ENCODE assay signal across 23 cellular contexts in the genomic region with DNA sequence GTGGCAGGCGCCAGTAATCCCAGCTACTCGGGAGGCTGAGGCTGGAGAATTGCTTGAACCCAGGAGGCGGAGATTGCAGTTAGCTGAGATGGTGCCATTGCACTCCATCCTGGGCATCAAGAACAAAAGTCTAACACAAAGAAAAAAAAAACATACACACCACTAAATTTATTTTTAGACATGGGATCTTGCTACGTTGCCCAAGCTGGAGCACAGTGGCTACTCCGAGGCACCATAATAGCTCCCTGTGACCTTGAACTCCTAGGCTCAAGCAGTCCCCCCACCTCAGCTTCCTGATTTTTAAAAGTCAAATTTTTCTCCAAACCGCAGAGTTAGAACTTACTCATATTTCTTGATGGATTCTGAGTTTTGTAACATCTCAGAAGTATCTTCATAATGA.
"Had no signal": no experiment of that assay in that cellular context is flagged by ENCODE, and none has a peak within 500 bp of the region (broad histone marks: within the 10 kb centered on the region; RNA-seq: fewer than 3 reads in every experiment).

No MANE protein-coding gene starts in this region.

- H3K4me3 ChIP-seq: cardiac muscle cell, esophagus squamous epithelium, heart right ventricle, mucosa of descending colon, psoas muscle, smooth muscle cell, testis had no signal

- H3K9me3 ChIP-seq: esophagus squamous epithelium, heart right ventricle, mucosa of descending colon, psoas muscle, testis had no signal

- DNase-seq: activated B cell treated with CpG ODN at 0.5 μM for 24 hours; activated CD4-positive, alpha-beta T cell treated with anti-CD3 and anti-CD28 coated beads for 48 hours; activated CD8-positive, alpha-beta T cell treated with anti-CD3 and anti-CD28 coated beads for 36 hours; activated naive CD4-positive, alpha-beta T cell treated with Interleukin-2 at 50 U/mL for 16 hours; activated naive CD8-positive, alpha-beta T cell treated with anti-CD3 and anti-CD28 coated beads, Interleukin-2, amount 10 ng/mL, durations not matched to agents 7 days and 5 days; activated T-cell treated with anti-CD3 and anti-CD28 coated beads, Interleukin-2, amount 50 U/mL, for 1 hour; amygdala; effector memory CD8-positive, alpha-beta T cell; esophagus squamous epithelium; heart right ventricle; immature natural killer cell; kidney glomerular epithelial cell; left ventricle myocardium superior; naive thymus-derived CD4-positive, alpha-beta T cell; psoas muscle; right cardiac atrium; stimulated activated CD4-positive, alpha-beta T cell treated with anti-CD3 and anti-CD28 coated beads, Interleukin-4, amount 100 ng/mL, for 1 hour; stimulated activated naive CD8-positive, alpha-beta T cell treated with anti-CD3 and anti-CD28 coated beads, Interleukin-15, amount 100 ng/mL, for 72 hours; testis had no signal

- H3K27ac ChIP-seq: cardiac muscle cell, heart right ventricle, psoas muscle, testis had no signal

- H3K4me3 Mint-ChIP-seq: activated B cell treated with CpG ODN at 0.5 μM for 24 hours; activated CD8-positive, alpha-beta T cell treated with anti-CD3 and anti-CD28 coated beads for 36 hours; activated naive CD8-positive, alpha-beta T cell treated with anti-CD3 and anti-CD28 coated beads, Interleukin-2, amount 10 ng/mL, durations not matched to agents 7 days and 5 days; activated T-helper 17 cell treated with anti-CD3 and anti-CD28 coated beads, Interleukin-2, amount 50 U/mL, for 72 hours; effector memory CD8-positive, alpha-beta T cell; naive thymus-derived CD4-positive, alpha-beta T cell; stimulated activated naive CD8-positive, alpha-beta T cell treated with anti-CD3 and anti-CD28 coated beads, Interleukin-15, amount 100 ng/mL, for 72 hours had no signal

- H3K27me3 Mint-ChIP-seq: activated T-helper 17 cell treated with anti-CD3 and anti-CD28 coated beads, Interleukin-2, amount 50 U/mL, for 72 hours had no signal

- H3K36me3 ChIP-seq: cardiac muscle cell, esophagus squamous epithelium, heart right ventricle had no signal

- H3K4me1 Mint-ChIP-seq: activated T-helper 17 cell treated with anti-CD3 and anti-CD28 coated beads, Interleukin-2, amount 50 U/mL, for 72 hours had no signal

- H3K36me3 Mint-ChIP-seq: activated naive CD8-positive, alpha-beta T cell treated with anti-CD3 and anti-CD28 coated beads, Interleukin-2, amount 10 ng/mL, durations not matched to agents 7 days and 5 days had no signal

- ATAC-seq: activated CD8-positive, alpha-beta T cell treated with anti-CD3 and anti-CD28 coated beads for 36 hours; activated T-helper 17 cell treated with anti-CD3 and anti-CD28 coated beads, Interleukin-2, amount 50 U/mL, for 72 hours; effector memory CD8-positive, alpha-beta T cell; heart right ventricle; left ventricle myocardium superior; mucosa of descending colon; naive thymus-derived CD4-positive, alpha-beta T cell; psoas muscle; right cardiac atrium; stimulated activated naive CD8-positive, alpha-beta T cell treated with anti-CD3 and anti-CD28 coated beads, Interleukin-15, amount 100 ng/mL, for 72 hours had no signal

- H3K27me3 ChIP-seq: cardiac muscle cell, esophagus squamous epithelium, heart right ventricle, testis had no signal

- H3K9me3 Mint-ChIP-seq: activated B cell treated with CpG ODN at 0.5 μM for 24 hours; activated CD8-positive, alpha-beta T cell treated with anti-CD3 and anti-CD28 coated beads for 36 hours; activated naive CD8-positive, alpha-beta T cell treated with anti-CD3 and anti-CD28 coated beads, Interleukin-2, amount 10 ng/mL, durations not matched to agents 7 days and 5 days; activated T-helper 17 cell treated with anti-CD3 and anti-CD28 coated beads, Interleukin-2, amount 50 U/mL, for 72 hours; effector memory CD8-positive, alpha-beta T cell; immature natural killer cell; naive thymus-derived CD4-positive, alpha-beta T cell; stimulated activated naive CD8-positive, alpha-beta T cell treated with anti-CD3 and anti-CD28 coated beads, Interleukin-15, amount 100 ng/mL, for 72 hours had no signal

- H3K27ac Mint-ChIP-seq: activated B cell treated with CpG ODN at 0.5 μM for 24 hours; activated CD8-positive, alpha-beta T cell treated with anti-CD3 and anti-CD28 coated beads for 36 hours; activated naive CD8-positive, alpha-beta T cell treated with anti-CD3 and anti-CD28 coated beads, Interleukin-2, amount 10 ng/mL, durations not matched to agents 7 days and 5 days; activated T-helper 17 cell treated with anti-CD3 and anti-CD28 coated beads, Interleukin-2, amount 50 U/mL, for 72 hours; effector memory CD8-positive, alpha-beta T cell; immature natural killer cell; naive thymus-derived CD4-positive, alpha-beta T cell; stimulated activated naive CD8-positive, alpha-beta T cell treated with anti-CD3 and anti-CD28 coated beads, Interleukin-15, amount 100 ng/mL, for 72 hours had no signal
